ENCODE assay signal across 8 cellular contexts in the genomic region with DNA sequence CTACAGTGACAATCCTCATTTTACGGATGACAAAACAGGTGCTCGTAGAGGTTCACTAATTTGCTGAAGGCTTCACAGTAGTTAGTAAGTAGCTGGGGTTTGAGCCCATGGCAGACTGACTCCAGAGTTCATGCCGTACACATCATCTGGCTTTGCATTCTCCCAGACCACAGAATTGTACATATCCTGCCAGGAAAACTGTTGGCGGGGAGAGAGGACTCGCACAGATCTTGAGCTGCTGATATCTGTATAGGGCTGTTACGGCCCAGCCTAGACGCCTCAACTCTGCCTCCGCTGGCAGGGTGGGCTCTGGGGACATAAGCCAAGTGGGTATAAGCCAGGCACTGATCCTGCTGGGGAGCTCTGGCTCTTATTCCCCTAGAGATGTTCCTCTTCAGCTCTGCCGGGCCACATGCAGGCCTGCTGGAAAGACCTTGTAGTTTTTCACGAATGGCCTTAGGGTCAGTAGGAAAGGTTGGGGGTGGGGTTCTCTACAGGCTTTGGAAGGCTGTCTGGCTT. TPM values are rescaled to one million over a fixed set of nuclear protein-coding genes. Genes with fewer than 3 reads are reported as not detected.
DNase-seq lines count a peak whose midpoint lies in the region; ATAC-seq lines count a peak whose summit lies in the region.

No MANE protein-coding gene starts in this region.

- no peaks in the 10 kb centered on the region for H3K9me3 ChIP-seq in mesodermal cell (ENCODE audit: control insufficient read depth, low read length)

- H3K36me3 ChIP-seq in mesodermal cell (ENCODE audit: control insufficient read depth, insufficient read depth, low read length), result peaks cover 14% of the 10 kb centered on the region

- intact Hi-C loops in dendritic cell treated with granulocyte-macrophage colony-stimulating factor and Interleukin-4, amounts not matched to agents 40 ng/mL and 50 ng/mL, for 4 days (cut with micrococcal nuclease), result no loop called here

- no peaks in the 10 kb centered on the region for H3K9me3 Mint-ChIP-seq in dendritic cell treated with granulocyte-macrophage colony-stimulating factor and Interleukin-4, amounts not matched to agents 40 ng/mL and 50 ng/mL, for 4 days

- no peak overlapping the region for H3K4me3 Mint-ChIP-seq in dendritic cell treated with granulocyte-macrophage colony-stimulating factor and Interleukin-4, amounts not matched to agents 40 ng/mL and 50 ng/mL, for 4 days

- peaks cover 17% of the 10 kb centered on the region for H3K36me3 Mint-ChIP-seq in dendritic cell treated with granulocyte-macrophage colony-stimulating factor and Interleukin-4, amounts not matched to agents 40 ng/mL and 50 ng/mL, for 4 days (ENCODE audit: low read depth)

- H3K27ac ChIP-seq in mesodermal cell (ENCODE audit: low read depth, low read length, severe bottlenecking), result peak overlapping the region; percentile 39

- H3K27ac Mint-ChIP-seq in dendritic cell treated with granulocyte-macrophage colony-stimulating factor and Interleukin-4, amounts not matched to agents 40 ng/mL and 50 ng/mL, for 4 days, result peak overlapping the region; percentile 20

- no peak for ATAC-seq in HG02623 (IDR thresholded peaks at IDR 0.05; ENCODE audit: unreplicated experiment)
- ATAC-seq in HG03521 (IDR thresholded peaks at IDR 0.05; ENCODE audit: unreplicated experiment), result no peak
- ATAC-seq in HG03135 (IDR thresholded peaks at IDR 0.05; ENCODE audit: unreplicated experiment), result no peak
- ATAC-seq in HG03039 (IDR thresholded peaks at IDR 0.05; ENCODE audit: unreplicated experiment), result no peak

- H3K4me1 ChIP-seq in mesodermal cell (ENCODE audit: control insufficient read depth, insufficient read depth, low read length, poor library complexity, severe bottlenecking), result peaks cover 34% of the 10 kb centered on the region

- H3K27me3 Mint-ChIP-seq in dendritic cell treated with granulocyte-macrophage colony-stimulating factor and Interleukin-4, amounts not matched to agents 40 ng/mL and 50 ng/mL, for 4 days, result no peaks in the 10 kb centered on the region

- WGBS in mesodermal cell (ENCODE audit: insufficient coverage in 2 of 2), 2 experiments, result 70 to 72% methylated on average over 9 to 10 of the region's 10 CpGs

- peaks cover 78% of the 10 kb centered on the region for H3K4me1 Mint-ChIP-seq in dendritic cell treated with granulocyte-macrophage colony-stimulating factor and Interleukin-4, amounts not matched to agents 40 ng/mL and 50 ng/mL, for 4 days (ENCODE audit: low read depth)

- no peak overlapping the region for H3K4me3 ChIP-seq in mesodermal cell (ENCODE audit: extremely low read depth, insufficient read depth, low read length, poor library complexity, severe bottlenecking)

- DNase-seq in activated effector memory CD4-positive, alpha-beta T cell treated with anti-CD3 and anti-CD28 coated beads, Interleukin-2, amount 50 U/mL, for 16 hours, result peak; percentile 56
- no peak for DNase-seq in activated effector memory CD4-positive, alpha-beta T cell treated with Interleukin-2 at 50 U/mL for 16 hours

RNA-seq across cellular contexts. Expression of a gene that starts 16.3 kb away (rescaled TPM):
- 82.6 TPM for polyA plus RNA-seq in mesodermal cell (2013, experiment 1 of 2)
- polyA plus RNA-seq in mesodermal cell (2013, experiment 2 of 2), result 76.6 TPM
